Comparison of ENCODE assay signal across 15 cellular contexts in genomic region chr6:158500016-158500735, GRCh38. TPM values are rescaled to one million over a fixed set of nuclear protein-coding genes. Genes with fewer than 3 reads are reported as not detected.
DNase-seq lines count a peak whose midpoint lies in the region; ATAC-seq and TF ChIP-seq lines count a peak whose summit lies in the region.
"Had no signal": no experiment of that assay in that cellular context is flagged by ENCODE, and none has a peak within 500 bp of the region (broad histone marks: within the 10 kb centered on the region; RNA-seq: fewer than 3 reads in every experiment).

No MANE protein-coding gene starts in this region.

- no peaks in the 10 kb centered on the region for H3K27me3 ChIP-seq in left lung
- H3K27me3 ChIP-seq in CD4-positive, alpha-beta memory T cell (ENCODE audit: insufficient read depth, low read length), result no peaks in the 10 kb centered on the region

- H3K4me3 ChIP-seq in left lung, result no peak overlapping the region
- H3K4me3 ChIP-seq in CD4-positive, alpha-beta memory T cell (ENCODE audit: low read length in 2 of 2), result no peak overlapping the region
- H3K4me3 ChIP-seq: A549 had no signal

- H3K36me3 ChIP-seq in left lung, result peaks cover 0 to 59% of the 10 kb centered on the region in 2 donors
- H3K36me3 ChIP-seq in CD4-positive, alpha-beta memory T cell (ENCODE audit: insufficient read depth, low read length), result no peaks in the 10 kb centered on the region

- no peak overlapping the region for H3K4me3 Mint-ChIP-seq in stimulated activated effector memory CD8-positive, alpha-beta T cell treated with anti-CD3 and anti-CD28 coated beads, Interleukin-12 subunit alpha, Interleukin-12 subunit beta, amount 100 ng/mL, for 72 hours
- no peak overlapping the region for H3K4me3 Mint-ChIP-seq in CD4-positive, alpha-beta memory T cell
- H3K4me3 Mint-ChIP-seq: central memory CD8-positive, alpha-beta T cell had no signal

- ATAC-seq in stimulated activated effector memory CD8-positive, alpha-beta T cell treated with anti-CD3 and anti-CD28 coated beads, Interleukin-12 subunit alpha, Interleukin-12 subunit beta, amount 100 ng/mL, for 72 hours, result no peak
- ATAC-seq in left lung (no peak), GM18909 (IDR thresholded peaks at IDR 0.05; ENCODE audit: poor library complexity, unreplicated experiment) (no peak)
- ATAC-seq: A549 had no signal

- H3K9me3 ChIP-seq in left lung, result no peaks in the 10 kb centered on the region
- no peaks in the 10 kb centered on the region for H3K9me3 ChIP-seq in CD4-positive, alpha-beta memory T cell (ENCODE audit: control insufficient read depth in 1 of 2, low read length in 2 of 2)
- H3K9me3 ChIP-seq: A549 had no signal

- no peaks in the 10 kb centered on the region for H3K9me3 Mint-ChIP-seq in stimulated activated effector memory CD8-positive, alpha-beta T cell treated with anti-CD3 and anti-CD28 coated beads, Interleukin-12 subunit alpha, Interleukin-12 subunit beta, amount 100 ng/mL, for 72 hours
- peaks cover 0 to 2% (median 0%) of the 10 kb centered on the region in 8 donors for H3K9me3 Mint-ChIP-seq in CD4-positive, alpha-beta memory T cell
- H3K9me3 Mint-ChIP-seq: central memory CD8-positive, alpha-beta T cell had no signal

- H3K4me1 ChIP-seq in left lung, result no peaks in the 10 kb centered on the region
- H3K4me1 ChIP-seq in CD4-positive, alpha-beta memory T cell (ENCODE audit: insufficient read depth, low read length), result no peaks in the 10 kb centered on the region
- H3K4me1 ChIP-seq: A549 had no signal

- intact Hi-C loops in left lung (cut with DNase I), result no loop called here
- intact Hi-C loops in CD4-positive, alpha-beta memory T cell (cut with micrococcal nuclease), result no loop called here

- peak overlapping the region; percentile 37 for H3K27ac Mint-ChIP-seq in stimulated activated effector memory CD8-positive, alpha-beta T cell treated with anti-CD3 and anti-CD28 coated beads, Interleukin-12 subunit alpha, Interleukin-12 subunit beta, amount 100 ng/mL, for 72 hours
- no peak overlapping the region for H3K27ac Mint-ChIP-seq in CD4-positive, alpha-beta memory T cell

- no peak for TF ChIP-seq CTCF in left lung (IDR thresholded peaks at IDR 0.05)

- DNase-seq in NCI-H2107 treated with DMSO at 0.1 percent for 48 hours (lab: John Stamatoyannopoulos, UW; ENCODE audit: unreplicated experiment) (peak; percentile 55), NCI-H2107 (lab: John Stamatoyannopoulos, UW) (no peak), NCI-H524 (lab: John Stamatoyannopoulos, UW) (peak; percentile 87 to 95), epidermal melanocyte (ENCODE audit: insufficient read length, low spot score) (peak; percentile 66), left lung (no peak)
- no peak for DNase-seq in stimulated activated effector memory CD8-positive, alpha-beta T cell treated with anti-CD3 and anti-CD28 coated beads, Interleukin-12 subunit alpha, Interleukin-12 subunit beta, amount 100 ng/mL, for 72 hours (ENCODE audit: low spot score in 2 of 2)
- DNase-seq in CD4-positive, alpha-beta memory T cell, result no peak
- DNase-seq: activated CD4-positive, alpha-beta T cell treated with anti-CD3 and anti-CD28 coated beads for 4 hours; activated effector memory CD4-positive, alpha-beta T cell treated with anti-CD3 and anti-CD28 coated beads, Interleukin-2, amount 50 U/mL, for 16 hours; head of caudate nucleus; NCI-H2171 treated with DMSO at 0.1 percent for 48 hours had no signal

- no peaks in the 10 kb centered on the region for H3K27me3 Mint-ChIP-seq in CD4-positive, alpha-beta memory T cell
- H3K27me3 Mint-ChIP-seq: central memory CD8-positive, alpha-beta T cell; progenitor cell of endocrine pancreas had no signal

- no peak overlapping the region for H3K27ac ChIP-seq in left lung
- H3K27ac ChIP-seq in CD4-positive, alpha-beta memory T cell (ENCODE audit: low read depth, low read length), result no peak overlapping the region
- H3K27ac ChIP-seq: A549 had no signal

- H3K36me3 Mint-ChIP-seq in stimulated activated effector memory CD8-positive, alpha-beta T cell treated with anti-CD3 and anti-CD28 coated beads, Interleukin-12 subunit alpha, Interleukin-12 subunit beta, amount 100 ng/mL, for 72 hours, result peaks cover 20% of the 10 kb centered on the region
- H3K36me3 Mint-ChIP-seq in CD4-positive, alpha-beta memory T cell, result peaks cover 36 to 49% of the 10 kb centered on the region in 2 donors

- CTCF ChIA-PET in CD4-positive, alpha-beta memory T cell (lab: Charles Lee; ENCODE audit: partially characterized antibody), result interaction anchor here (1.1 to 2.4 kb wide), 2 partner anchors 14 to 279 kb away, joined by 3 to 9 read pairs; no protein-coding TSS in a partner anchor

- no peaks in the 10 kb centered on the region for H3K4me1 Mint-ChIP-seq in stimulated activated effector memory CD8-positive, alpha-beta T cell treated with anti-CD3 and anti-CD28 coated beads, Interleukin-12 subunit alpha, Interleukin-12 subunit beta, amount 100 ng/mL, for 72 hours
- peaks cover 0 to 3% (median 0%) of the 10 kb centered on the region in 4 donors for H3K4me1 Mint-ChIP-seq in CD4-positive, alpha-beta memory T cell
- H3K4me1 Mint-ChIP-seq: central memory CD8-positive, alpha-beta T cell had no signal

- POLR2A ChIA-PET in CD4-positive, alpha-beta memory T cell (lab: Charles Lee; ENCODE audit: partially characterized antibody), result no interaction called here

RNA-seq across cellular contexts. Expression of gene TMEM181, which starts 59.7 kb away (rescaled TPM):
- 10 to 100 TPM; 31.8 to 33.3 TPM for total RNA-seq in left lung
- total RNA-seq in CD4-positive, alpha-beta memory T cell, result 10 to 100 TPM; 26.1 to 28.0 TPM
- 1 to 10 TPM; 4.3 to 8.1 TPM for polyA plus RNA-seq in CD4-positive, alpha-beta memory T cell

Comparison
In these comparisons a context has a peak if more than half of its experiments do, and no peak if none do; other contexts are left out.
1. DNase-seq: peak in NCI-H2107 treated with DMSO at 0.1 percent for 48 hours (single experiment), NCI-H524 (2 of 2) and epidermal melanocyte (single experiment); none in NCI-H2107 (single experiment), stimulated activated effector memory CD8-positive, alpha-beta T cell treated with anti-CD3 and anti-CD28 coated beads, Interleukin-12 subunit alpha, Interleukin-12 subunit beta, amount 100 ng/mL, for 72 hours (0 of 2), left lung (0 of 2) and CD4-positive, alpha-beta memory T cell (0 of 5).